ENCODE assay signal across 16 cellular contexts in the genomic region with DNA sequence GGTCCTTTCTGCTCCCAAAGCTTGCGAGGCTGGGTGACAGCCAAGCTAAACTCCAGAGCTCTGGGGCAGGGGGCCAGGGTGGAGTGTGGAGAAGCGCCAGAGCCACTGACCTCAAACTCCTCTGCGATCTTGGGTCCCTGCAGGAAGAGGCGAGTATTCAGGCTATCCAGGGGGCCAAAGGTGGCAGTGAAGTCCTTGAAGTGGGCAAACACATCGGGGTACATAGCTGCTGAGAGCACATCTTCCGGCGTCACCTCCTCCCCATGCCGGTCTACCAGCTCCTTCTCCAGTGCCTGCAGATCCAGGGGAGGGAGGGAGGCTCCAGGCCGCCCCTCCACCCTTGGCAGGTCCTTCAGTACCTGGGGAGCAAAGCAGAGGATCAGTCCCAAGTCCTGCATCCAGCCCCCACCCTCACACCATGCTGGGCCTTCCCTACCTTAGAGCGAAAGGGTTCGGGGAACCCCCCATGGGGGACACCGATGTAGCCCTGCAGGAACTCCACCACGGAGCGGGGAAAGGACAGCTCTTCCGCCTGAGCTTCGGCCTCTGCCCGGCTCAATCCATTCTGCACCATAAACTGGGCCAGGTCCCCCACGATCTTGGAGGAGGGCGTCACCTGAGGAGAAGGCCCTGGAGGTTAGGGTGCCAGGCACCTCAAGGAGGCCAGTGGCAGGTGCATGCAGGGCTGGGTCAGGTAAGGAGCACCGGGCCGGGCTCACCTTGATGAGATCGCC.
"Had no signal": no experiment of that assay in that cellular context is flagged by ENCODE, and none has a peak within 500 bp of the region (broad histone marks: within the 10 kb centered on the region; RNA-seq: fewer than 3 reads in every experiment).

No MANE protein-coding gene starts in this region.

- H3K4me2 ChIP-seq: neural progenitor cell had no signal

- H3K9ac ChIP-seq: neural progenitor cell had no signal

- DNase-seq: activated CD4-positive, alpha-beta memory T cell treated with anti-CD3 and anti-CD28 coated beads, Interleukin-2, amount 10 ng/mL, durations not matched to agents 7 days and 5 days; activated CD4-positive, alpha-beta T cell treated with anti-CD3 and anti-CD28 coated beads for 36 hours; activated naive CD4-positive, alpha-beta T cell; activated T-cell treated with anti-CD3 and anti-CD28 coated beads, Interleukin-2, amount 50 U/mL, for 48 hours; effector CD4-positive, alpha-beta T cell; left ventricle myocardium superior; stimulated activated CD4-positive, alpha-beta T cell treated with anti-CD3 and anti-CD28 coated beads, Interleukin-2, amount 100 ng/mL, for 24 hours; stimulated activated naive CD4-positive, alpha-beta T cell treated with Interleukin-2 at 50 U/mL for 16 hours; T-cell had no signal

- H3K4me3 Mint-ChIP-seq: activated CD4-positive, alpha-beta memory T cell treated with anti-CD3 and anti-CD28 coated beads, Interleukin-2, amount 10 ng/mL, durations not matched to agents 7 days and 5 days; activated CD4-positive, alpha-beta T cell treated with anti-CD3 and anti-CD28 coated beads for 36 hours; neural progenitor cell; T-cell had no signal

- H3K27ac Mint-ChIP-seq: activated CD4-positive, alpha-beta memory T cell treated with anti-CD3 and anti-CD28 coated beads, Interleukin-2, amount 10 ng/mL, durations not matched to agents 7 days and 5 days; activated CD4-positive, alpha-beta T cell treated with anti-CD3 and anti-CD28 coated beads for 36 hours; neural progenitor cell; progenitor cell of endocrine pancreas; T-cell had no signal

- H3K4me1 ChIP-seq: neural progenitor cell had no signal

- H3K9me3 ChIP-seq: gastroesophageal sphincter, upper lobe of left lung had no signal

- H3K9me3 Mint-ChIP-seq: activated CD4-positive, alpha-beta memory T cell treated with anti-CD3 and anti-CD28 coated beads, Interleukin-2, amount 10 ng/mL, durations not matched to agents 7 days and 5 days; T-cell had no signal

- H3K4me3 ChIP-seq: cardiac muscle cell, gastroesophageal sphincter, neural progenitor cell, upper lobe of left lung had no signal

- H3K36me3 ChIP-seq: neural progenitor cell had no signal

- H3K27me3 Mint-ChIP-seq: activated CD4-positive, alpha-beta memory T cell treated with anti-CD3 and anti-CD28 coated beads, Interleukin-2, amount 10 ng/mL, durations not matched to agents 7 days and 5 days; activated CD4-positive, alpha-beta T cell treated with anti-CD3 and anti-CD28 coated beads for 36 hours; progenitor cell of endocrine pancreas; T-cell had no signal

- H3K27ac ChIP-seq: cardiac muscle cell, gastroesophageal sphincter, neural progenitor cell, upper lobe of left lung, VCaP had no signal

- ATAC-seq: activated CD4-positive, alpha-beta T cell treated with anti-CD3 and anti-CD28 coated beads for 36 hours; gastroesophageal sphincter; left ventricle myocardium superior; right cardiac atrium; T-cell had no signal

- H3K27me3 ChIP-seq: cardiac muscle cell, gastroesophageal sphincter, neural progenitor cell, upper lobe of left lung had no signal

- H2AFZ ChIP-seq: neural progenitor cell had no signal
